In genomic region chr5:56457887-56458451, GRCh38 we compare ENCODE assay signal across 16 cellular contexts.
A peak's percentile ranks its signal among the peaks of the same experiment; 100 is the strongest.
DNase-seq lines count a peak whose midpoint lies in the region; ATAC-seq and TF ChIP-seq lines count a peak whose summit lies in the region.
"Had no signal": no experiment of that assay in that cellular context is flagged by ENCODE, and none has a peak within 500 bp of the region (broad histone marks: within the 10 kb centered on the region; RNA-seq: fewer than 3 reads in every experiment).

No MANE protein-coding gene starts in this region.

- no peaks in the 10 kb centered on the region for H3K23me2 ChIP-seq in H9 (ENCODE audit: insufficient read length, low read depth, low read length, poor library complexity, severe bottlenecking)

- no peak overlapping the region for H2BK5ac ChIP-seq in H9 (ENCODE audit: insufficient read length, low read length)

- H4K20me1 ChIP-seq in H9 (ENCODE audit: control insufficient read depth, insufficient read depth, insufficient read length) (no peaks in the 10 kb centered on the region), mammary epithelial cell (ENCODE audit: insufficient read depth, low read length) (no peaks in the 10 kb centered on the region)

- H3K27me3 Mint-ChIP-seq in H9 (ENCODE audit: low read depth) = peaks cover 2% of the 10 kb centered on the region
- H3K27me3 Mint-ChIP-seq: CD4-positive, alpha-beta memory T cell had no signal

- ATAC-seq in HG02981 (IDR thresholded peaks at IDR 0.05; ENCODE audit: unreplicated experiment) = no peak
- ATAC-seq: activated CD8-positive, alpha-beta T cell treated with anti-CD3 and anti-CD28 coated beads, Interleukin-2, amount 10 ng/mL, durations not matched to agents 7 days and 5 days; left lobe of liver; PC-3 had no signal

- H3K36me3 ChIP-seq in mammary epithelial cell (ENCODE audit: insufficient read depth, low read length) = no peaks in the 10 kb centered on the region
- H3K36me3 ChIP-seq in subcutaneous abdominal adipose tissue (ENCODE audit: control insufficient read depth in 5 of 5, insufficient read depth in 5 of 5, low read length in 5 of 5) = no peaks in the 10 kb centered on the region
- H3K36me3 ChIP-seq in esophagus squamous epithelium = no peaks in the 10 kb centered on the region

- H2BK12ac ChIP-seq in H9 (ENCODE audit: insufficient read length, low read depth, low read length) = no peak overlapping the region

- H4K91ac ChIP-seq in H9 (ENCODE audit: insufficient read length, low read depth, low read length) = no peak overlapping the region

- no peaks in the 10 kb centered on the region for H3K79me1 ChIP-seq in H9 (ENCODE audit: insufficient read depth, low read depth, low read length, poor library complexity, severe bottlenecking)

- H3K27ac ChIP-seq in H9 (ENCODE audit: insufficient read length, low read depth, low read length) (no peak overlapping the region), mammary epithelial cell (ENCODE audit: insufficient read depth, low read depth, low read length) (no peak overlapping the region), subcutaneous abdominal adipose tissue (ENCODE audit: low read depth, low read length) (peak overlapping the region; percentile 24), esophagus squamous epithelium (peak overlapping the region in 1 of 4 donors; percentile 45)

- H3K4me1 Mint-ChIP-seq in H9 = peaks cover 29% of the 10 kb centered on the region in 2 experiments

- H3K79me2 ChIP-seq in H9 (ENCODE audit: insufficient read depth, low read length) (no peaks in the 10 kb centered on the region), mammary epithelial cell (ENCODE audit: insufficient read depth, low read length) (no peaks in the 10 kb centered on the region)

- intact Hi-C loops in mammary epithelial cell (cut with micrococcal nuclease) (no loop called here), esophagus squamous epithelium (cut with DNase I) (no loop called here)

- in situ Hi-C loops in mammary epithelial cell (cut with MboI; ENCODE audit: low sequenced_read_pairs in 2 of 2) = no loop called here

- H3K23ac ChIP-seq in H9 (ENCODE audit: insufficient read length, low read depth, low read length) = no peak overlapping the region

- H4K5ac ChIP-seq in H9 (ENCODE audit: insufficient read length, low read depth, low read length) = no peak overlapping the region

- TF ChIP-seq CTCF in H9 (conservative IDR thresholded peaks at IDR 0.05) = no peak
- no peak for TF ChIP-seq CTCF in mammary epithelial cell (conservative IDR thresholded peaks at IDR 0.05 in 1 of 2, IDR thresholded peaks at IDR 0.05 in 1 of 2; ENCODE audit: extremely low read depth in 1 of 2, insufficient read depth in 1 of 2, low read depth in 1 of 2, low read length in 2 of 2)
- no peak for TF ChIP-seq CTCF in esophagus squamous epithelium (IDR thresholded peaks at IDR 0.05)

- TF ChIP-seq POLR2A in esophagus squamous epithelium (IDR thresholded peaks at IDR 0.05) = no peak

- H3K9me3 ChIP-seq in H9 (ENCODE audit: control insufficient read depth, low read depth, low read length) (no peaks in the 10 kb centered on the region), mammary epithelial cell (replicated peaks; ENCODE audit: insufficient read depth, low read length) (no peaks in the 10 kb centered on the region), subcutaneous abdominal adipose tissue (ENCODE audit: control insufficient read depth in 5 of 5, low read length in 5 of 5) (no peaks in the 10 kb centered on the region), esophagus squamous epithelium (no peaks in the 10 kb centered on the region)

- dilution Hi-C loops in mammary epithelial cell (cut with HindIII; ENCODE audit: low sequenced_read_pairs) = loop anchor here (5.0 kb wide), 1 partner anchor 56 kb away; no protein-coding TSS in a partner anchor

- H2AFZ ChIP-seq in H9 (ENCODE audit: low read length) (no peak overlapping the region), mammary epithelial cell (ENCODE audit: low read depth, low read length) (peak overlapping the region; percentile 6)

- no peak overlapping the region for H4K8ac ChIP-seq in H9 (replicated peaks; ENCODE audit: insufficient read length, low read depth, low read length)

- no peak overlapping the region for H3K9ac ChIP-seq in H9 (ENCODE audit: extremely low read depth, insufficient read length, low read length)
- no peak overlapping the region for H3K9ac ChIP-seq in mammary epithelial cell (ENCODE audit: insufficient read depth, low read length)
- H3K9ac ChIP-seq in subcutaneous abdominal adipose tissue (ENCODE audit: low read length in 5 of 5) = no peak overlapping the region

- H3K4me3 ChIP-seq in mammary epithelial cell (replicated peaks in 1 of 3; ENCODE audit: insufficient read depth in 1 of 3, low read depth in 2 of 3, low read length in 3 of 3) (no peak overlapping the region), subcutaneous abdominal adipose tissue (ENCODE audit: low read depth in 1 of 5, low read length in 5 of 5) (no peak overlapping the region), esophagus squamous epithelium (no peak overlapping the region)

- H2BK20ac ChIP-seq in H9 (ENCODE audit: low read depth, low read length, poor library complexity, severe bottlenecking) = no peak overlapping the region

- no peak overlapping the region for H2BK120ac ChIP-seq in H9 (ENCODE audit: low read depth, low read length, poor library complexity, severe bottlenecking)

- no peaks in the 10 kb centered on the region for H3K36me3 Mint-ChIP-seq in H9 (ENCODE audit: insufficient read depth in 1 of 3, low read depth in 3 of 3)

- CTCF ChIA-PET in mammary epithelial cell (lab: Charles Lee; ENCODE audit: low non-redundant PET) = no interaction called here

- no peak overlapping the region for H2AK5ac ChIP-seq in H9 (ENCODE audit: insufficient read length, low read length)

- H3K4me3 Mint-ChIP-seq in H9 = no peak overlapping the region
- H3K4me3 Mint-ChIP-seq: activated CD8-positive, alpha-beta T cell treated with anti-CD3 and anti-CD28 coated beads, Interleukin-2, amount 10 ng/mL, durations not matched to agents 7 days and 5 days; CD4-positive, alpha-beta memory T cell had no signal

- no peak overlapping the region for H3K18ac ChIP-seq in H9 (ENCODE audit: insufficient read length, low read depth, low read length)

- no peaks in the 10 kb centered on the region for H3K9me3 Mint-ChIP-seq in H9

- DNase-seq in H9 (no peak), mammary epithelial cell (no peak), hepatic stellate cell (ENCODE audit: low spot score) (peak; percentile 44), COLO668 (lab: John Stamatoyannopoulos, UW; ENCODE audit: unreplicated experiment) (no peak), NCI-H345 treated with DMSO at 0.1 percent for 48 hours (lab: John Stamatoyannopoulos, UW; ENCODE audit: unreplicated experiment) (no peak), esophagus squamous epithelium (lab: John Stamatoyannopoulos, UW) (no peak)
- DNase-seq: activated CD8-positive, alpha-beta T cell treated with anti-CD3 and anti-CD28 coated beads, Interleukin-2, amount 10 ng/mL, durations not matched to agents 7 days and 5 days; activated gamma-delta T cell treated with Interleukin-2 at 50 U/mL for 16 hours; CD4-positive, alpha-beta memory T cell; NCI-H2171 treated with DMSO at 0.1 percent for 48 hours; PC-3; stimulated activated CD4-positive, alpha-beta T cell treated with anti-CD3 and anti-CD28 coated beads, Interleukin-2, amount 100 ng/mL, for 48 hours; stimulated activated naive CD4-positive, alpha-beta T cell treated with Interleukin-2 at 50 U/mL for 16 hours had no signal

- H3K4me1 ChIP-seq in H9 (ENCODE audit: insufficient read depth, low read length) = peaks cover 3% of the 10 kb centered on the region; the same call in 1 of the 2 replicates
- H3K4me1 ChIP-seq in mammary epithelial cell (ENCODE audit: insufficient read depth, low read length) = no peaks in the 10 kb centered on the region
- H3K4me1 ChIP-seq in subcutaneous abdominal adipose tissue (ENCODE audit: control insufficient read depth in 5 of 5, insufficient read depth in 5 of 5, low read length in 5 of 5) = peaks cover 0 to 22% (median 13%) of the 10 kb centered on the region in 5 donors
- H3K4me1 ChIP-seq in esophagus squamous epithelium = peaks cover 0 to 38% (median 3%) of the 10 kb centered on the region in 3 donors

- BruUV-seq in mammary epithelial cell (replicated peaks; lab: Mats Ljungman, UMichigan) = no TSS peak

- H3K27me3 ChIP-seq in H9 (ENCODE audit: insufficient read depth, low read length) = no peaks in the 10 kb centered on the region
- H3K27me3 ChIP-seq in mammary epithelial cell (ENCODE audit: insufficient read depth, low read length) = no peaks in the 10 kb centered on the region
- no peaks in the 10 kb centered on the region for H3K27me3 ChIP-seq in subcutaneous abdominal adipose tissue (ENCODE audit: control insufficient read depth in 5 of 5, insufficient read depth in 4 of 5, low read length in 5 of 5)
- no peaks in the 10 kb centered on the region for H3K27me3 ChIP-seq in esophagus squamous epithelium

- H3K56ac ChIP-seq in H9 (ENCODE audit: insufficient read length, low read depth, low read length) = no peak overlapping the region

- H3K4ac ChIP-seq in H9 (ENCODE audit: low read depth, low read length) = no peak overlapping the region

- H2BK15ac ChIP-seq in H9 (ENCODE audit: low read depth, low read length) = no peak overlapping the region

- H3T11ph ChIP-seq in H9 (ENCODE audit: low read length) = no peak overlapping the region

- H3K4me2 ChIP-seq in H9 (ENCODE audit: insufficient read depth, insufficient read length, low read length) (no peak overlapping the region), mammary epithelial cell (ENCODE audit: insufficient read depth, low read depth, low read length) (no peak overlapping the region)

- no peak overlapping the region for H3K14ac ChIP-seq in H9 (ENCODE audit: insufficient read depth, low read length)

- H3K27ac Mint-ChIP-seq in H9 = peak overlapping the region; percentile 58 to 91 (median 90); a peak in 6 of 7 replicates
- H3K27ac Mint-ChIP-seq: activated CD8-positive, alpha-beta T cell treated with anti-CD3 and anti-CD28 coated beads, Interleukin-2, amount 10 ng/mL, durations not matched to agents 7 days and 5 days had no signal

- no CpG with 5 or more reads among the region's 5 CpGs for WGBS in H9 (ENCODE audit: extremely low coverage, insufficient read length, low lambda C conversion rate)
- WGBS in mammary epithelial cell (ENCODE audit: low coverage, missing lambda C conversion rate) = 72% methylated on average over 5 of the region's 5 CpGs
- WGBS in esophagus squamous epithelium, 2 donors = 58 to 75% methylated on average over 5 of the region's 5 CpGs
